23 cellular contexts compared by ENCODE assay signal in genomic region chr1:87106867-87107266, GRCh38.
"Had no signal": no experiment of that assay in that cellular context is flagged by ENCODE, and none has a peak within 500 bp of the region (broad histone marks: within the 10 kb centered on the region; RNA-seq: fewer than 3 reads in every experiment).

No MANE protein-coding gene starts in this region.

- H3K9me3 ChIP-seq: SK-N-SH had no signal

- H3K4me2 ChIP-seq: KMS-11, SK-N-SH had no signal

- ATAC-seq: Panc1, PC-3 had no signal

- H3K9me2 ChIP-seq: SK-N-SH had no signal

- H3K27ac ChIP-seq: KMS-11, RWPE1 had no signal

- DNase-seq: IMR-90, Kasumi-1, NCI-H1092, NCI-H1105 treated with DMSO at 0.1 percent for 48 hours, NCI-H1417 treated with DMSO at 0.1 percent for 48 hours, NCI-H146, NCI-H1694 treated with DMSO at 0.1 percent for 48 hours, NCI-H1930, NCI-H2081, NCI-H2107, NCI-H226, NCI-H446, NCI-H510A, NCI-H524 treated with DMSO at 0.1 percent for 48 hours, NCI-H69, NCI-H774, PC-3, SHP77, SK-N-SH, T-helper 1 cell had no signal

- H3K9ac ChIP-seq: KMS-11, SK-N-SH had no signal
